Comparison of ENCODE assay signal across 8 cellular contexts in the genomic region with DNA sequence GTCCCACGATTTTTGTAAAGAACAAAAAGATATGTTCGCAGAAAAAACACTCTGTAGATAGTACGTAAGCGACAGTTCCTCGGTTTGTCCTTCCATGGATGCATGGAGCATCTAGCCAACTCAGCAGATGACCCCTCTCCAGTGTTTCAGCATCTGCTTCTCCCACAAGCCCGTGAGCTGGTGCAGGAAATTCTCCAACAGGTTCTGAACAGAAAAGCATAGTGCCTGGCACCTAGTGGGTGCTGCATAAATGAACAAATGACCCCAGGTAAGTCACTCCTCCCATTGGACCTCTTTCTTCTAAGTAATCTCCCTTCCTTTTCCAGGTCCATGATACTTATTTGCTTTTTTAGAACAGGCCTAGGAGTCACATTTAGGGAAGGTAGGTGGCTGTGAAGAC. TPM values are rescaled to one million over a fixed set of nuclear protein-coding genes. Genes with fewer than 3 reads are reported as not detected.
DNase-seq lines count a peak whose midpoint lies in the region; ATAC-seq and TF ChIP-seq lines count a peak whose summit lies in the region.

No MANE protein-coding gene starts in this region.

- no peak for ATAC-seq in HG03354 (IDR thresholded peaks at IDR 0.05; ENCODE audit: poor library complexity, severe bottlenecking, unreplicated experiment)

- peaks cover 4 to 36% (median 28%) of the 10 kb centered on the region in 4 donors for H3K4me1 ChIP-seq in liver (ENCODE audit: control insufficient read depth in 4 of 4, insufficient read depth in 4 of 4, low read length in 3 of 4)

- H3K36me3 ChIP-seq in liver (ENCODE audit: control insufficient read depth in 4 of 4, insufficient read depth in 3 of 4, low read depth in 1 of 4, low read length in 3 of 4), result no peaks in the 10 kb centered on the region

- POLR2A ChIA-PET in activated CD4-positive, alpha-beta T cell treated with anti-CD3 and anti-CD28 coated beads, Interleukin-2, amount 10 ng/mL, durations not matched to agents 7 days and 5 days (lab: Charles Lee), result no interaction called here

- H3K9me3 Mint-ChIP-seq in activated CD4-positive, alpha-beta T cell treated with anti-CD3 and anti-CD28 coated beads, Interleukin-2, amount 10 ng/mL, durations not matched to agents 7 days and 5 days, result no peaks in the 10 kb centered on the region
- no peaks in the 10 kb centered on the region for H3K9me3 Mint-ChIP-seq in activated naive CD8-positive, alpha-beta T cell (ENCODE audit: low read depth)

- CTCF ChIA-PET in activated CD4-positive, alpha-beta T cell treated with anti-CD3 and anti-CD28 coated beads, Interleukin-2, amount 10 ng/mL, durations not matched to agents 7 days and 5 days (lab: Charles Lee), result interaction anchor here (1.5 kb wide), 1 partner anchor 127 kb away, joined by 3 read pairs; no protein-coding TSS in a partner anchor

- no peaks in the 10 kb centered on the region for H3K9me3 ChIP-seq in liver (ENCODE audit: control insufficient read depth in 4 of 4, low read length in 3 of 4)

- peak overlapping the region; percentile 68 for H3K4me3 Mint-ChIP-seq in activated CD4-positive, alpha-beta T cell treated with anti-CD3 and anti-CD28 coated beads, Interleukin-2, amount 10 ng/mL, durations not matched to agents 7 days and 5 days
- H3K4me3 Mint-ChIP-seq in activated naive CD8-positive, alpha-beta T cell, result peak overlapping the region; percentile 81

- peak overlapping the region; percentile 12 to 52 for H3K9ac ChIP-seq in liver (ENCODE audit: low read depth in 1 of 2, low read length in 2 of 2)

- no peak overlapping the region for H3K4me3 ChIP-seq in liver (ENCODE audit: low read depth in 1 of 3, low read length in 3 of 3)

- in situ Hi-C loops in KBM-7 (cut with MboI; ENCODE audit: low pct_unique_long_range_greater_than_20kb, low sequenced_read_pairs), result no loop called here

- no peak for TF ChIP-seq RAD21 in liver (IDR thresholded peaks at IDR 0.05)

- H3K27ac ChIP-seq in liver (ENCODE audit: low read depth in 1 of 2, low read length in 2 of 2), result peak overlapping the region in 1 of 2 donors; percentile 90
- H3K27ac ChIP-seq in temporal lobe (ENCODE audit: low read depth, low read length), result peak overlapping the region; percentile 98

- DNase-seq in activated CD4-positive, alpha-beta T cell treated with anti-CD3 and anti-CD28 coated beads, Interleukin-2, amount 10 ng/mL, durations not matched to agents 7 days and 5 days, result no peak
- no peak for DNase-seq in activated CD4-positive, alpha-beta T cell treated with anti-CD3 and anti-CD28 coated beads for 1 hour
- DNase-seq in KBM-7 (no peak), AML-193 (lab: John Stamatoyannopoulos, UW) (no peak)

- H3K4me1 Mint-ChIP-seq in activated CD4-positive, alpha-beta T cell treated with anti-CD3 and anti-CD28 coated beads, Interleukin-2, amount 10 ng/mL, durations not matched to agents 7 days and 5 days, result peaks cover 56% of the 10 kb centered on the region
- H3K4me1 Mint-ChIP-seq in activated naive CD8-positive, alpha-beta T cell (ENCODE audit: low read depth), result peaks cover 78% of the 10 kb centered on the region

- WGBS in liver, result 86% methylated on average over 6 of the region's 6 CpGs

- TF ChIP-seq CTCF in liver (IDR thresholded peaks at IDR 0.05; ENCODE audit: low read depth, low read length, missing input control), result no peak

- no peaks in the 10 kb centered on the region for H3K27me3 Mint-ChIP-seq in activated CD4-positive, alpha-beta T cell treated with anti-CD3 and anti-CD28 coated beads, Interleukin-2, amount 10 ng/mL, durations not matched to agents 7 days and 5 days
- H3K27me3 Mint-ChIP-seq in activated naive CD8-positive, alpha-beta T cell, result no peaks in the 10 kb centered on the region

- H3K27me3 ChIP-seq in liver (ENCODE audit: control insufficient read depth in 4 of 4, insufficient read depth in 4 of 4, low read length in 3 of 4), result no peaks in the 10 kb centered on the region

- peak overlapping the region; percentile 78 for H3K27ac Mint-ChIP-seq in activated CD4-positive, alpha-beta T cell treated with anti-CD3 and anti-CD28 coated beads, Interleukin-2, amount 10 ng/mL, durations not matched to agents 7 days and 5 days
- H3K27ac Mint-ChIP-seq in activated naive CD8-positive, alpha-beta T cell, result peak overlapping the region; percentile 64

- H3K36me3 Mint-ChIP-seq in activated CD4-positive, alpha-beta T cell treated with anti-CD3 and anti-CD28 coated beads, Interleukin-2, amount 10 ng/mL, durations not matched to agents 7 days and 5 days (ENCODE audit: low read depth), result no peaks in the 10 kb centered on the region
- H3K36me3 Mint-ChIP-seq in activated naive CD8-positive, alpha-beta T cell, result no peaks in the 10 kb centered on the region

TF ChIP-seq in liver, 16 proteins besides CTCF, POLR2A, EP300 and RAD21:
- TF ChIP-seq HNF4A (conservative IDR thresholded peaks at IDR 0.05) (no peak), ZBTB33 (IDR thresholded peaks at IDR 0.05) (no peak), NR2F2 (IDR thresholded peaks at IDR 0.05) (no peak), REST (IDR thresholded peaks at IDR 0.05) (no peak), ATF3 (IDR thresholded peaks at IDR 0.05) (no peak), TAF1 (conservative IDR thresholded peaks at IDR 0.05) (no peak), FOXA2 (IDR thresholded peaks at IDR 0.05) (no peak), HNF4G (IDR thresholded peaks at IDR 0.05) (no peak), SP1 (IDR thresholded peaks at IDR 0.05) (no peak), JUND (IDR thresholded peaks at IDR 0.05) (no peak), EGR1 (IDR thresholded peaks at IDR 0.05; ENCODE audit: low read depth in 2 of 2) (no peak), FOXA1 (IDR thresholded peaks at IDR 0.05) (no peak), YY1 (IDR thresholded peaks at IDR 0.05) (no peak), GABPA (IDR thresholded peaks at IDR 0.05 in 1 of 2, conservative IDR thresholded peaks at IDR 0.05 in 1 of 2) (no peak)
- TF ChIP-seq, protein P1, sequence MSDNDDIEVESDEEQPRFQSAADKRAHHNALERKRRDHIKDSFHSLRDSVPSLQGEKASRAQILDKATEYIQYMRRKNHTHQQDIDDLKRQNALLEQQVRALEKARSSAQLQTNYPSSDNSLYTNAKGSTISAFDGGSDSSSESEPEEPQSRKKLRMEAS (IDR thresholded peaks at IDR 0.05), result no peak

RNA-seq across cellular contexts. Expression of gene KIAA0232, which starts 1.0 kb away (rescaled TPM):
- 10 to 100 TPM; 16.5 to 17.3 TPM for total RNA-seq in activated CD4-positive, alpha-beta T cell treated with anti-CD3 and anti-CD28 coated beads, Interleukin-2, amount 10 ng/mL, durations not matched to agents 7 days and 5 days
- total RNA-seq in liver (10 to 100 TPM; 25.5 to 34.4 TPM), temporal lobe (51.9 TPM)
- polyA plus RNA-seq in liver, result 10 to 100 TPM in 1 of 2 donors, 1 to 10 TPM in 1; 8.9 to 11.4 TPM
